Comparison of ENCODE assay signal across 8 cellular contexts in genomic region chr1:51644012-51644411, GRCh38. TPM values are rescaled to one million over a fixed set of nuclear protein-coding genes. Genes with fewer than 3 reads are reported as not detected.
DNase-seq lines count a peak whose midpoint lies in the region; ATAC-seq and TF ChIP-seq lines count a peak whose summit lies in the region.
"Not testable (repeated sequence)": the region's sequence is repeated elsewhere in the genome, so short reads cannot be mapped to it uniquely, and the experiment has no call there.

No MANE protein-coding gene starts in this region.

- DNase-seq in GM23248; PC-3; ascending aorta (ENCODE audit: low spot score in 2 of 2); endothelial cell (ENCODE audit: low spot score); hepatocyte (ENCODE audit: low spot score); osteoblast (ENCODE audit: insufficient read length, low spot score, missing footprints); transverse colon: not testable (repeated sequence)

- H4K20me1 ChIP-seq in GM23248 (ENCODE audit: insufficient read depth); PC-3 (ENCODE audit: low read length); hepatocyte (ENCODE audit: insufficient read depth, poor library complexity, severe bottlenecking); osteoblast (ENCODE audit: insufficient read depth, low read length): not testable (repeated sequence)

- H3K4me1 Mint-ChIP-seq in endothelial cell (ENCODE audit: unreplicated experiment), result not testable (repeated sequence)

- peak overlapping the region; percentile 69 for H3K4me2 ChIP-seq in GM23248 (ENCODE audit: unreplicated experiment)
- H3K4me2 ChIP-seq in PC-3 (ENCODE audit: low read length), result peak overlapping the region; percentile 68
- not testable (repeated sequence) for H3K4me2 ChIP-seq in hepatocyte
- peak overlapping the region; percentile 67 for H3K4me2 ChIP-seq in osteoblast (ENCODE audit: insufficient read depth, low read length)

- peaks cover 84% of the 10 kb centered on the region for H3K79me2 ChIP-seq in GM23248 (ENCODE audit: insufficient read depth)
- H3K79me2 ChIP-seq in PC-3 (ENCODE audit: low read length), result peaks cover 69% of the 10 kb centered on the region
- peaks cover 68% of the 10 kb centered on the region for H3K79me2 ChIP-seq in hepatocyte
- peaks cover 63% of the 10 kb centered on the region for H3K79me2 ChIP-seq in osteoblast (ENCODE audit: insufficient read depth, low read length)

- not testable (repeated sequence) for H3K9me3 ChIP-seq in GM23248 (ENCODE audit: low read depth); PC-3 (ENCODE audit: low read length); ascending aorta; hepatocyte (ENCODE audit: low read depth); osteoblast (ENCODE audit: low read depth, low read length); skeletal muscle tissue (ENCODE audit: control insufficient read depth in 3 of 3, low read length in 3 of 3); transverse colon

- peak overlapping the region; percentile 72 for H3K27ac Mint-ChIP-seq in endothelial cell (ENCODE audit: unreplicated experiment)

- not testable (repeated sequence) for H3K4me3 Mint-ChIP-seq in endothelial cell (ENCODE audit: unreplicated experiment)

- peak overlapping the region; percentile 29; the same call in 1 of the 2 replicates for H3K9ac ChIP-seq in GM23248
- not testable (repeated sequence) for H3K9ac ChIP-seq in PC-3 (ENCODE audit: low read length); skeletal muscle tissue (ENCODE audit: low read depth in 1 of 3, low read length in 3 of 3)

- H3K27ac ChIP-seq in GM23248 (peak overlapping the region; percentile 73), PC-3 (ENCODE audit: low read length) (peak overlapping the region; percentile 26), ascending aorta (peak overlapping the region; percentile 85 to 88), hepatocyte (peak overlapping the region; percentile 55), osteoblast (ENCODE audit: low read depth, low read length) (peak overlapping the region; percentile 72), skeletal muscle tissue (ENCODE audit: low read depth, low read length) (peak overlapping the region; percentile 67), transverse colon (peak overlapping the region; percentile 64 to 80 (median 76))

- not testable (repeated sequence) for TF ChIP-seq CTCF in PC-3 (conservative IDR thresholded peaks at IDR 0.05; ENCODE audit: low read depth, low read length); ascending aorta (IDR thresholded peaks at IDR 0.05); endothelial cell (IDR thresholded peaks at IDR 0.05; ENCODE audit: unreplicated experiment); hepatocyte (IDR thresholded peaks at IDR 0.05; ENCODE audit: poor library complexity); osteoblast (IDR thresholded peaks at IDR 0.05; ENCODE audit: extremely low read depth, low read depth, low read length); transverse colon (IDR thresholded peaks at IDR 0.05)

- not testable (repeated sequence) for H2AFZ ChIP-seq in GM23248; PC-3 (ENCODE audit: low read length); hepatocyte; osteoblast (ENCODE audit: low read length)

- H3K36me3 Mint-ChIP-seq in endothelial cell (ENCODE audit: low read depth, unreplicated experiment), result not testable (repeated sequence)

- not testable (repeated sequence) for TF ChIP-seq POLR2A in transverse colon (IDR thresholded peaks at IDR 0.05)

- H3K9me2 ChIP-seq in GM23248 (ENCODE audit: insufficient read depth); PC-3 (replicated peaks; ENCODE audit: low read length); hepatocyte (replicated peaks; ENCODE audit: insufficient read depth): not testable (repeated sequence)

- not testable (repeated sequence) for H3K27me3 ChIP-seq in GM23248 (replicated peaks; ENCODE audit: insufficient read depth); PC-3 (ENCODE audit: low read length); ascending aorta; hepatocyte; osteoblast (ENCODE audit: insufficient read depth, low read length); skeletal muscle tissue (ENCODE audit: control insufficient read depth in 3 of 3, insufficient read depth in 3 of 3, low read length in 3 of 3); transverse colon

- intact Hi-C loops in PC-3 (cut with micrococcal nuclease); transverse colon (cut with DNase I; ENCODE audit: low total_unique reads): not testable (repeated sequence)
- intact Hi-C loops in ascending aorta (cut with DNase I), result loop anchor here (2.0 kb wide), 1 partner anchor 17 kb away; no protein-coding TSS in a partner anchor

- in situ Hi-C loops in GM23248 (cut with MboI), result not testable (repeated sequence)
- in situ Hi-C loops in transverse colon (cut with MboI; ENCODE audit: low pct_ligation_motif_present in 1 of 4, low pct_unique_long_range_greater_than_20kb in 1 of 4, low sequenced_read_pairs in 3 of 4), result loop anchor here in 1 of 4 donors (25.0 kb wide), 1 partner anchor 118 kb away; no protein-coding TSS in a partner anchor

- not testable (repeated sequence) for ATAC-seq in PC-3

- not testable (repeated sequence) for H3K36me3 ChIP-seq in GM23248 (ENCODE audit: low read depth); PC-3 (ENCODE audit: low read depth, low read length); ascending aorta; hepatocyte (replicated peaks; ENCODE audit: insufficient read depth, low read depth); osteoblast (ENCODE audit: insufficient read depth, low read length); skeletal muscle tissue (ENCODE audit: control insufficient read depth in 3 of 3, insufficient read depth in 3 of 3, low read length in 3 of 3); transverse colon

- not testable (repeated sequence) for H3K9me3 Mint-ChIP-seq in endothelial cell (ENCODE audit: unreplicated experiment)

- H3K4me1 ChIP-seq in GM23248 (ENCODE audit: insufficient read depth), result peaks cover 59% of the 10 kb centered on the region
- H3K4me1 ChIP-seq in PC-3 (ENCODE audit: insufficient read depth, low read length), result peaks cover 31% of the 10 kb centered on the region
- H3K4me1 ChIP-seq in ascending aorta, result peaks cover 21 to 59% of the 10 kb centered on the region in 2 donors
- H3K4me1 ChIP-seq in hepatocyte (ENCODE audit: insufficient read depth), result peaks cover 12% of the 10 kb centered on the region
- peaks cover 47% of the 10 kb centered on the region for H3K4me1 ChIP-seq in osteoblast (ENCODE audit: insufficient read depth, low read length)
- H3K4me1 ChIP-seq in skeletal muscle tissue (ENCODE audit: control insufficient read depth in 3 of 3, insufficient read depth in 3 of 3, low read length in 3 of 3), result peaks cover 30 to 44% (median 37%) of the 10 kb centered on the region in 3 donors
- peaks cover 14 to 46% (median 19%) of the 10 kb centered on the region in 4 donors for H3K4me1 ChIP-seq in transverse colon

- H3K27me3 Mint-ChIP-seq in endothelial cell (ENCODE audit: unreplicated experiment), result not testable (repeated sequence)

- H3K4me3 ChIP-seq in GM23248; PC-3 (ENCODE audit: low read length); ascending aorta; hepatocyte; osteoblast (ENCODE audit: insufficient read depth, low read length); skeletal muscle tissue (ENCODE audit: low read length in 3 of 3); transverse colon: not testable (repeated sequence)

- POLR2A ChIA-PET in PC-3 (lab: Charles Lee; ENCODE audit: unreplicated experiment), result not testable (repeated sequence)

- H3F3A ChIP-seq in GM23248 (ENCODE audit: insufficient read depth), result peaks cover 46% of the 10 kb centered on the region
- not testable (repeated sequence) for H3F3A ChIP-seq in PC-3 (ENCODE audit: low read length, unreplicated experiment)

- not testable (repeated sequence) for TF ChIP-seq EP300 in transverse colon (IDR thresholded peaks at IDR 0.05; ENCODE audit: low read depth)

- not testable (repeated sequence) for BruUV-seq in PC-3 (replicated peaks; lab: Mats Ljungman, UMichigan)

- CTCF ChIA-PET in PC-3 (lab: Charles Lee), result not testable (repeated sequence)

- 97 to 99% methylated on average over 5 of the region's 5 CpGs for WGBS in GM23248 (ENCODE audit: low coverage in 1 of 2, low lambda C conversion rate in 2 of 2, missing lambda C conversion rate in 2 of 2), 2 experiments
- WGBS in hepatocyte (ENCODE audit: low lambda C conversion rate, missing lambda C conversion rate), result 92% methylated on average over 5 of the region's 5 CpGs
- 86 to 93% methylated on average over 3 to 5 of the region's 5 CpGs for WGBS in transverse colon (ENCODE audit: low coverage in 1 of 2), 2 donors

RNA-seq across cellular contexts. Expression of gene OSBPL9, which starts 27.1 kb away (rescaled TPM):
- 37.0 and 53.6 TPM in 2 replicates for total RNA-seq in GM23248 (2014; rRNA removed; shearing (Covaris generic))
- 32.2 and 33.0 TPM in 2 replicates for polyA plus RNA-seq in GM23248 (2016; fragmentation: Nextera tagmentation; extraction: Ambion mirVana)
- total RNA-seq in PC-3 (2014; rRNA removed), result 40.5 and 74.7 TPM in 2 replicates
- 101 TPM for total RNA-seq in ascending aorta
- 91.2 TPM for total RNA-seq in endothelial cell (ENCODE audit: unreplicated experiment)
- 107 and 288 TPM in 2 replicates for total RNA-seq in hepatocyte
- 59.5 and 71.0 TPM in 2 replicates for polyA plus RNA-seq in hepatocyte
- total RNA-seq in osteoblast, result 87.9 and 96.4 TPM in 2 replicates
- 80.9 TPM for total RNA-seq in skeletal muscle tissue
- total RNA-seq in transverse colon, result 10 to 100 TPM; 56.1 to 82.1 (median 65.4) TPM

Comparison
In these comparisons a context has a peak if more than half of its experiments do, and no peak if none do; other contexts are left out.
1. H3K27ac ChIP-seq: peak in every context shown above with its lines; median percentile 86 in ascending aorta; 76 in transverse colon; 73 in GM23248; 72 in osteoblast; 67 in skeletal muscle tissue; 55 in hepatocyte; 26 in PC-3.